26 cellular contexts compared by ENCODE assay signal in the genomic region with DNA sequence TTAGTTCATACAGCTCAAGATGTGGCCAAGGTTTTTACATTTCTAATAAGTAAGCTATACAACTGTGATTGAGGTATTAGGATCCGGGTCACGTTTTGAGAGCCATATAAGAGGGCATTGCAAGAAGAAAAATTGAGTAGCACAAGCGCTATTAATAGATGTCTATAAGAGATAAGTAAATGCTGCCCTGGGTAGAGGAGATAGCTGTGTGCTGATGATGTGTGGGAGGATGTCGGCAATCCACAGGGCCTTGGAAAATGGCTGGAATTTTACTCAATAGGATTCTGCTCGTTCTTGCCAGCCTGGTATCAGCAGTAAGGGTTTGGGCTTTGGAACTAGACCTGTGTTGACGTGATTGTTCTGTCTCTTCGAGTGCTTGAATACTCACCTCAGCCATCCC. TPM values are rescaled to one million over a fixed set of nuclear protein-coding genes. Genes with fewer than 3 reads are reported as not detected.
A peak's percentile ranks its signal among the peaks of the same experiment; 100 is the strongest.
DNase-seq lines count a peak whose midpoint lies in the region; ATAC-seq and TF ChIP-seq lines count a peak whose summit lies in the region.
"Had no signal": no experiment of that assay in that cellular context is flagged by ENCODE, and none has a peak within 500 bp of the region (broad histone marks: within the 10 kb centered on the region; RNA-seq: fewer than 3 reads in every experiment).

No MANE protein-coding gene starts in this region.

- 0 out of 2 replicates have a peak, but pooled peaks cover 3% of the 10 kb centered on the region for H3F3A ChIP-seq in PC-9 (ENCODE audit: insufficient read depth, low read depth)

- H4K20me1 ChIP-seq in PC-9 (ENCODE audit: insufficient read depth), result peaks cover 2% of the 10 kb centered on the region; the same call in 1 of the 2 replicates

- H3K4me1 ChIP-seq in PC-9 (replicated peaks; ENCODE audit: insufficient read depth) (peaks cover 4% of the 10 kb centered on the region), prostate gland (replicated peaks) (peaks cover 9% of the 10 kb centered on the region)

- H3K27me3 ChIP-seq in PC-9 (ENCODE audit: insufficient read depth, low read depth) (no peaks in the 10 kb centered on the region), prostate gland (replicated peaks; ENCODE audit: insufficient read depth) (no peaks in the 10 kb centered on the region)
- H3K27me3 ChIP-seq: neutrophil, Peyer's patch, transverse colon had no signal

- H3K4me3 ChIP-seq in PC-9 (no peak overlapping the region), fibroblast of pulmonary artery (replicated peaks; ENCODE audit: low read depth, low read length) (no peak overlapping the region), prostate gland (no peak overlapping the region)
- H3K4me3 ChIP-seq: GM12878, Peyer's patch, transverse colon had no signal

- H3K4me3 Mint-ChIP-seq in activated CD4-positive, alpha-beta T cell treated with anti-CD3 and anti-CD28 coated beads, Interleukin-2, amount 10 ng/mL, durations not matched to agents 24 days and 14 days, result no peak overlapping the region
- peak overlapping the region; percentile 72 for H3K4me3 Mint-ChIP-seq in natural killer cell
- H3K4me3 Mint-ChIP-seq: activated B cell treated with CpG ODN at 0.5 μM for 24 hours; activated naive CD4-positive, alpha-beta T cell treated with anti-CD3 and anti-CD28 coated beads, Interleukin-2, amount 50 U/mL, for 24 hours; activated T-cell treated with anti-CD3 and anti-CD28 coated beads, Interleukin-2, amount 50 U/mL, for 4 hours; B cell; stimulated activated naive CD8-positive, alpha-beta T cell treated with anti-CD3 and anti-CD28 coated beads, Interleukin-15, Interleukin-2, amounts not matched to agents 100 ng/mL and 50 ng/mL, for 24 hours had no signal

- no peaks in the 10 kb centered on the region for H3K9me3 ChIP-seq in PC-9 (ENCODE audit: insufficient read depth, low read depth)
- H3K9me3 ChIP-seq in prostate gland, result no peaks in the 10 kb centered on the region
- H3K9me3 ChIP-seq: neutrophil, Peyer's patch, transverse colon had no signal

- CTCF ChIA-PET in PC-9 (lab: Charles Lee), result no interaction called here

- no peaks in the 10 kb centered on the region for H3K79me2 ChIP-seq in PC-9 (ENCODE audit: low read depth)

- no peaks in the 10 kb centered on the region for H3K9me2 ChIP-seq in PC-9 (ENCODE audit: insufficient read depth)

- no peak overlapping the region for H3K27ac ChIP-seq in PC-9
- H3K27ac ChIP-seq in prostate gland, result no peak overlapping the region
- H3K27ac ChIP-seq: 22Rv1, neutrophil had no signal

- POLR2A ChIA-PET in PC-9 (lab: Charles Lee; ENCODE audit: unreplicated experiment), result interaction anchor here (0.6 kb wide), 1 partner anchor 38 kb away, joined by 3 read pairs; no protein-coding TSS in a partner anchor

- no peak for ATAC-seq in natural killer cell
- ATAC-seq: activated T-cell treated with anti-CD3 and anti-CD28 coated beads, Interleukin-2, amount 50 U/mL, for 4 hours; left lobe of liver had no signal

- H3K27me3 Mint-ChIP-seq in activated CD4-positive, alpha-beta T cell treated with anti-CD3 and anti-CD28 coated beads, Interleukin-2, amount 10 ng/mL, durations not matched to agents 24 days and 14 days, result no peaks in the 10 kb centered on the region
- peaks cover 46 to 55% of the 10 kb centered on the region in 2 donors for H3K27me3 Mint-ChIP-seq in natural killer cell (ENCODE audit: low read depth in 2 of 2)
- H3K27me3 Mint-ChIP-seq: activated B cell treated with CpG ODN at 0.5 μM for 24 hours; activated naive CD4-positive, alpha-beta T cell treated with anti-CD3 and anti-CD28 coated beads, Interleukin-2, amount 50 U/mL, for 24 hours; B cell; stimulated activated naive CD8-positive, alpha-beta T cell treated with anti-CD3 and anti-CD28 coated beads, Interleukin-15, Interleukin-2, amounts not matched to agents 100 ng/mL and 50 ng/mL, for 24 hours had no signal

- no peaks in the 10 kb centered on the region for H3K9me3 Mint-ChIP-seq in activated CD4-positive, alpha-beta T cell treated with anti-CD3 and anti-CD28 coated beads, Interleukin-2, amount 10 ng/mL, durations not matched to agents 24 days and 14 days
- H3K9me3 Mint-ChIP-seq in natural killer cell, result no peaks in the 10 kb centered on the region
- H3K9me3 Mint-ChIP-seq: activated B cell treated with CpG ODN at 0.5 μM for 24 hours; activated naive CD4-positive, alpha-beta T cell treated with anti-CD3 and anti-CD28 coated beads, Interleukin-2, amount 50 U/mL, for 24 hours; activated T-cell treated with anti-CD3 and anti-CD28 coated beads, Interleukin-2, amount 50 U/mL, for 4 hours; stimulated activated naive CD8-positive, alpha-beta T cell treated with anti-CD3 and anti-CD28 coated beads, Interleukin-15, Interleukin-2, amounts not matched to agents 100 ng/mL and 50 ng/mL, for 24 hours had no signal

- 78% methylated on average over 7 of the region's 7 CpGs for WGBS in prostate gland

- peaks cover 19% of the 10 kb centered on the region for H3K4me1 Mint-ChIP-seq in activated CD4-positive, alpha-beta T cell treated with anti-CD3 and anti-CD28 coated beads, Interleukin-2, amount 10 ng/mL, durations not matched to agents 24 days and 14 days
- H3K4me1 Mint-ChIP-seq in natural killer cell, result peaks cover 73 to 76% of the 10 kb centered on the region in 2 donors

- H3K36me3 ChIP-seq in PC-9 (ENCODE audit: low read depth) (peaks cover 51% of the 10 kb centered on the region), prostate gland (peaks cover 13 to 23% of the 10 kb centered on the region in 2 donors)

- intact Hi-C loops in activated CD4-positive, alpha-beta T cell treated with anti-CD3 and anti-CD28 coated beads, Interleukin-2, amount 10 ng/mL, durations not matched to agents 24 days and 14 days (cut with micrococcal nuclease), result no loop called here
- intact Hi-C loops in PC-9 (cut with micrococcal nuclease; ENCODE audit: unreplicated experiment) (loop anchor here (10.0 kb wide), 1 partner anchor 170 kb away; no protein-coding TSS in a partner anchor), natural killer cell (cut with micrococcal nuclease) (no loop called here), prostate gland (cut with DNase I) (no loop called here)

- H3K4me2 ChIP-seq in PC-9, result no peak overlapping the region

- no peak for TF ChIP-seq CTCF in PC-9 (conservative IDR thresholded peaks at IDR 0.05)
- TF ChIP-seq CTCF in fibroblast of pulmonary artery (IDR thresholded peaks at IDR 0.05; ENCODE audit: low read length, missing control alignments), result no peak
- no peak for TF ChIP-seq CTCF in natural killer cell (IDR thresholded peaks at IDR 0.05)
- TF ChIP-seq CTCF in prostate gland (IDR thresholded peaks at IDR 0.05), result no peak

- TF ChIP-seq POLR2A in prostate gland (IDR thresholded peaks at IDR 0.05), result no peak

- no peak for DNase-seq in activated CD4-positive, alpha-beta T cell treated with anti-CD3 and anti-CD28 coated beads, Interleukin-2, amount 10 ng/mL, durations not matched to agents 24 days and 14 days
- no peak for DNase-seq in activated CD4-positive, alpha-beta T cell treated with anti-CD3 and anti-CD28 coated beads for 1 hour
- DNase-seq in PC-9 (no peak), fibroblast of pulmonary artery (ENCODE audit: low read depth) (peak; percentile 25), natural killer cell (no peak), prostate gland (ENCODE audit: low spot score) (no peak), NCI-H2029 (lab: John Stamatoyannopoulos, UW) (no peak)
- no peak for DNase-seq in effector CD4-positive, alpha-beta T cell
- DNase-seq: activated B cell treated with CpG ODN at 0.5 μM for 24 hours; activated T-cell treated with anti-CD3 and anti-CD28 coated beads, Interleukin-2, amount 50 U/mL, for 4 hours; DMS79 treated with DMSO at 0.1 percent for 48 hours; MM.1S; NCI-H1436; NCI-H510A treated with DMSO at 0.1 percent for 48 hours; Peyer's patch; retina; T1000; transverse colon had no signal

- peaks cover 73% of the 10 kb centered on the region for H3K36me3 Mint-ChIP-seq in activated CD4-positive, alpha-beta T cell treated with anti-CD3 and anti-CD28 coated beads, Interleukin-2, amount 10 ng/mL, durations not matched to agents 24 days and 14 days (ENCODE audit: low read depth)
- peaks cover 57% of the 10 kb centered on the region for H3K36me3 Mint-ChIP-seq in natural killer cell

- BruUV-seq in PC-9 (replicated peaks; lab: Mats Ljungman, UMichigan), result TSS peak; percentile 11

- H3K27ac Mint-ChIP-seq in activated CD4-positive, alpha-beta T cell treated with anti-CD3 and anti-CD28 coated beads, Interleukin-2, amount 10 ng/mL, durations not matched to agents 24 days and 14 days, result peak overlapping the region; percentile 4
- H3K27ac Mint-ChIP-seq in natural killer cell, result peak overlapping the region in 1 of 2 donors; percentile 71
- H3K27ac Mint-ChIP-seq: activated B cell treated with CpG ODN at 0.5 μM for 24 hours; stimulated activated naive CD8-positive, alpha-beta T cell treated with anti-CD3 and anti-CD28 coated beads, Interleukin-15, Interleukin-2, amounts not matched to agents 100 ng/mL and 50 ng/mL, for 24 hours had no signal

- H2AFZ ChIP-seq in PC-9, result no peak overlapping the region

RNA-seq across cellular contexts. Expression of a gene that starts 41.6 kb away (rescaled TPM):
- total RNA-seq in activated CD4-positive, alpha-beta T cell treated with anti-CD3 and anti-CD28 coated beads, Interleukin-2, amount 10 ng/mL, durations not matched to agents 24 days and 14 days, result 0.14 TPM in 1 of 2 replicates, not detected in the other
- total RNA-seq in PC-9 (2021) (0.72 and 0.95 TPM in 2 replicates), natural killer cell (10 to 100 TPM in 1 of 3 donors, 1 to 10 TPM in 2; 4.9 to 39.0 (median 7.8) TPM), prostate gland (10 to 100 TPM; 11.0 to 36.4 TPM)
- total RNA-seq: fibroblast of lung had no signal

RNA-seq across cellular contexts. Expression of a gene that starts 44.2 kb away (rescaled TPM):
- total RNA-seq in activated CD4-positive, alpha-beta T cell treated with anti-CD3 and anti-CD28 coated beads, Interleukin-2, amount 10 ng/mL, durations not matched to agents 24 days and 14 days, result 43.1 and 47.8 TPM in 2 replicates
- total RNA-seq in PC-9 (2021), result 38.0 and 43.1 TPM in 2 replicates
- 10 to 100 TPM; 39.0 to 46.5 (median 45.8) TPM for total RNA-seq in natural killer cell
- total RNA-seq in prostate gland, result 10 to 100 TPM; 49.6 to 64.2 TPM

RNA-seq across cellular contexts. Expression of a gene that starts 44.3 kb away (rescaled TPM):
- 2.5 TPM in 2 replicates for total RNA-seq in activated CD4-positive, alpha-beta T cell treated with anti-CD3 and anti-CD28 coated beads, Interleukin-2, amount 10 ng/mL, durations not matched to agents 24 days and 14 days
- total RNA-seq in PC-9 (2021), result 3.0 and 3.9 TPM in 2 replicates
- total RNA-seq in natural killer cell, result 1 to 10 TPM; 1.8 to 3.9 (median 2.5) TPM
- 10 to 100 TPM in 1 of 2 donors, 1 to 10 TPM in 1; 4.7 to 11.7 TPM for total RNA-seq in prostate gland
